In the genomic region with DNA sequence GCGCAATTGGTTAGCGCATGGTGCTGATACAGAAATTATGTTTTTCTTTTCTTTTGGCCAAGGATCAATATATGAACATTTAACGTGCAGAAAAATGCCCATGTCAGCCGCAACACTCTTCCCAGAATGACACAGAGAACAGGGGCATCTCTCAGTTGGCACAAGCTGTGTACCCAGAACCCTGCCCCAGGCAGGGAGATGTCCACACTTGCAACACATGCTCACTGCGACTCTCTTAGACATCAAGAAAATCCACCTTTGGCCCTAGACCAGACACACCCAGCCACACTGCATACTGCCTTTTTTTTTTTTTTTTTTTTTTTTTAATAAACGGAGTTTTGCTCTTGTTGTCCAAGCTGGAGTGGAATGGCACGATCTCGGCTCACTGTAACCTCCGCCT, we compare ENCODE assay signal across 23 cellular contexts.
"Had no signal": no experiment of that assay in that cellular context is flagged by ENCODE, and none has a peak within 500 bp of the region (broad histone marks: within the 10 kb centered on the region; RNA-seq: fewer than 3 reads in every experiment).

No MANE protein-coding gene starts in this region.

- H3K9me3 Mint-ChIP-seq: activated naive CD4-positive, alpha-beta T cell treated with anti-CD3 and anti-CD28 coated beads, Interleukin-2, amount 50 U/mL, for 72 hours; activated T-cell treated with anti-CD3 and anti-CD28 coated beads, Interleukin-2, amount 50 U/mL, for 72 hours; central memory CD8-positive, alpha-beta T cell; mesothelial cell of epicardium; naive thymus-derived CD4-positive, alpha-beta T cell; T-cell had no signal

- H3K9me3 ChIP-seq: breast epithelium, left ventricle myocardium inferior, pancreas, psoas muscle, spleen, stomach, tibial artery had no signal

- H3K4me1 ChIP-seq: breast epithelium, left ventricle myocardium inferior, pancreas, psoas muscle, spleen, stomach had no signal

- H3K4me1 Mint-ChIP-seq: mesothelial cell of epicardium had no signal

- ATAC-seq: activated naive CD4-positive, alpha-beta T cell treated with anti-CD3 and anti-CD28 coated beads, Interleukin-2, amount 50 U/mL, for 72 hours; activated T-cell treated with anti-CD3 and anti-CD28 coated beads, Interleukin-2, amount 50 U/mL, for 72 hours; naive thymus-derived CD4-positive, alpha-beta T cell; pancreas; T-cell had no signal

- DNase-seq: activated CD4-positive, alpha-beta T cell treated with anti-CD3 and anti-CD28 coated beads for 4 hours; activated CD4-positive, alpha-beta T cell treated with anti-CD3 and anti-CD28 coated beads, Interleukin-2, amount 50 U/mL, for 4 hours; activated naive CD4-positive, alpha-beta T cell; activated T-cell treated with anti-CD3 and anti-CD28 coated beads for 4 hours; activated T-cell treated with anti-CD3 and anti-CD28 coated beads, Interleukin-2, amount 50 U/mL, for 72 hours; dermis blood vessel endothelial cell; effector CD8-positive, alpha-beta T cell; foreskin fibroblast; head of caudate nucleus; kidney glomerular epithelial cell; left ventricle myocardium inferior; naive thymus-derived CD4-positive, alpha-beta T cell; pancreas; psoas muscle; spleen; stomach; T-cell; tibial artery had no signal

- H3K27ac Mint-ChIP-seq: activated T-cell treated with anti-CD3 and anti-CD28 coated beads, Interleukin-2, amount 50 U/mL, for 72 hours; T-cell had no signal

- H3K27me3 ChIP-seq: breast epithelium, pancreas, spleen, stomach, tibial artery had no signal

- H3K4me3 ChIP-seq: breast epithelium, left ventricle myocardium inferior, pancreas, psoas muscle, spleen, stomach, tibial artery had no signal

- H3K27me3 Mint-ChIP-seq: central memory CD8-positive, alpha-beta T cell; naive thymus-derived CD4-positive, alpha-beta T cell; T-cell had no signal

- H3K4me3 Mint-ChIP-seq: activated T-cell treated with anti-CD3 and anti-CD28 coated beads, Interleukin-2, amount 50 U/mL, for 72 hours; central memory CD8-positive, alpha-beta T cell; mesothelial cell of epicardium; naive thymus-derived CD4-positive, alpha-beta T cell; T-cell had no signal

- H3K36me3 ChIP-seq: breast epithelium had no signal

- H3K27ac ChIP-seq: breast epithelium, left ventricle myocardium inferior, pancreas, psoas muscle, spleen, stomach, tibial artery, VCaP had no signal
